Comparison of ENCODE assay signal across 17 cellular contexts in the genomic region with DNA sequence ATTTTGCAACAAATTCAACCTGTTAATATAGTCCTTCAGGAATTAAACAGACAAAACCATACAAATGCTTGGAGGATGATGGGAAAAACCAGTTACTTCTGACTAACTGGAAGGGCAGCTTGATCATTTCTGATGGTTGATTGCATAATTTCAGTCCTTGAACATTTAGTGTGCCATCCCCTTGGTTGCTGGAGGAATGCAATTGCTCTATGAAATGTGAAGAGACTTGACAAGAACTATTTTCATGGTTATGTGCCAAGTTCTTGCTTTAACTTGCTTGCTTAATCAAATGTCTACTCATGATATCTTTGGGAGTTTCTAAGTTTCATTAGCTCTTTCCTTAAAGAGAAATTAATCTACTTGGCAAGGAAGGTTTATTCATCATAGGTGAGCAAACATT. TPM values are rescaled to one million over a fixed set of nuclear protein-coding genes. Genes with fewer than 3 reads are reported as not detected.
DNase-seq lines count a peak whose midpoint lies in the region; ATAC-seq, FAIRE-seq and TF ChIP-seq lines count a peak whose summit lies in the region.
"Had no signal": no experiment of that assay in that cellular context is flagged by ENCODE, and none has a peak within 500 bp of the region (broad histone marks: within the 10 kb centered on the region; RNA-seq: fewer than 3 reads in every experiment).

No MANE protein-coding gene starts in this region.

- H3K27ac ChIP-seq in PC-3 (ENCODE audit: low read length) (no peak overlapping the region), epithelial cell of prostate (peak overlapping the region; percentile 77), kidney (ENCODE audit: low read depth in 2 of 2, low read length in 2 of 2) (no peak overlapping the region)
- H3K27ac ChIP-seq: C4-2B, colonic mucosa, tibial nerve had no signal

- H3K36me3 ChIP-seq in PC-3 (ENCODE audit: low read depth, low read length) (no peaks in the 10 kb centered on the region), kidney (ENCODE audit: control insufficient read depth in 1 of 2, insufficient read depth in 2 of 2, low read length in 2 of 2) (no peaks in the 10 kb centered on the region)
- H3K36me3 ChIP-seq: colonic mucosa, tibial nerve had no signal

- H4K20me1 ChIP-seq in PC-3 (ENCODE audit: low read length), result no peaks in the 10 kb centered on the region

- DNase-seq in AG10803 (ENCODE audit: low read depth) (peak; percentile 98), PC-3 (peak; percentile 58), epithelial cell of prostate (ENCODE audit: low read depth, low spot score) (peak; percentile 92), non-pigmented ciliary epithelial cell (ENCODE audit: low read depth) (peak; percentile 70), kidney (no peak), NCI-H1048 (lab: John Stamatoyannopoulos, UW) (no peak), NCI-H748 (lab: John Stamatoyannopoulos, UW; ENCODE audit: unreplicated experiment) (no peak)
- DNase-seq: activated B cell treated with CpG ODN at 0.5 μM for 24 hours; activated CD8-positive, alpha-beta memory T cell treated with anti-CD3 and anti-CD28 coated beads, Interleukin-2, amount 50 U/mL, for 4 hours; activated naive CD8-positive, alpha-beta T cell treated with anti-CD3 and anti-CD28 coated beads for 36 hours; colonic mucosa; posterior cingulate gyrus; stimulated activated CD4-positive, alpha-beta T cell treated with anti-CD3 and anti-CD28 coated beads, Interleukin-15, amount 100 ng/mL, for 24 hours had no signal

- ATAC-seq in PC-3 (no peak), GM21737 (IDR thresholded peaks at IDR 0.05; ENCODE audit: unreplicated experiment) (no peak)

- H2AFZ ChIP-seq in PC-3 (ENCODE audit: low read length), result no peak overlapping the region

- no peak overlapping the region for H3K9ac ChIP-seq in PC-3 (ENCODE audit: low read length)
- H3K9ac ChIP-seq in kidney (ENCODE audit: low read length in 2 of 2), result no peak overlapping the region

- POLR2A ChIA-PET in PC-3 (lab: Charles Lee; ENCODE audit: unreplicated experiment), result no interaction called here

- peaks cover 5% of the 10 kb centered on the region for H3F3A ChIP-seq in PC-3 (ENCODE audit: low read length, unreplicated experiment)

- FAIRE-seq in kidney (lab: Jason Lieb, UNC), result no peak
- FAIRE-seq: frontal cortex had no signal

- H3K79me2 ChIP-seq in PC-3 (ENCODE audit: low read length), result no peaks in the 10 kb centered on the region

- CTCF ChIA-PET in PC-3 (lab: Charles Lee), result no interaction called here

- H3K4me1 ChIP-seq in PC-3 (ENCODE audit: insufficient read depth, low read length) (peaks cover 32% of the 10 kb centered on the region), kidney (ENCODE audit: control insufficient read depth in 1 of 2, insufficient read depth in 1 of 2, low read depth in 1 of 2, low read length in 2 of 2) (no peaks in the 10 kb centered on the region)
- H3K4me1 ChIP-seq: colonic mucosa had no signal

- H3K27me3 ChIP-seq in PC-3 (ENCODE audit: low read length), result no peaks in the 10 kb centered on the region
- H3K27me3 ChIP-seq: colonic mucosa, tibial nerve had no signal

- H3K9me2 ChIP-seq in PC-3 (replicated peaks; ENCODE audit: low read length), result no peaks in the 10 kb centered on the region

- intact Hi-C loops in PC-3 (cut with micrococcal nuclease), result loop anchor here (10.0 kb wide), 1 partner anchor 445 kb away; no protein-coding TSS in a partner anchor
- intact Hi-C loops in kidney (cut with DNase I), result no loop called here

- no TSS peak for BruUV-seq in PC-3 (replicated peaks; lab: Mats Ljungman, UMichigan)

- H3K4me3 ChIP-seq in AG10803 (ENCODE audit: low read length) (no peak overlapping the region), PC-3 (ENCODE audit: low read length) (no peak overlapping the region), kidney (ENCODE audit: low read length in 2 of 2) (no peak overlapping the region)
- H3K4me3 ChIP-seq: colonic mucosa, tibial nerve had no signal

- H3K9me3 ChIP-seq in PC-3 (ENCODE audit: low read length) (no peaks in the 10 kb centered on the region), kidney (ENCODE audit: control insufficient read depth in 1 of 2, low read length in 2 of 2) (no peaks in the 10 kb centered on the region)
- H3K9me3 ChIP-seq: colonic mucosa, tibial nerve had no signal

- TF ChIP-seq CTCF in AG10803 (conservative IDR thresholded peaks at IDR 0.05; ENCODE audit: low read length), result no peak
- TF ChIP-seq CTCF in PC-3 (conservative IDR thresholded peaks at IDR 0.05; ENCODE audit: low read depth, low read length), result no peak
- TF ChIP-seq CTCF in kidney (IDR thresholded peaks at IDR 0.05; ENCODE audit: borderline replicate concordance, extremely low read depth, insufficient read depth), result no peak

- no peak overlapping the region for H3K4me2 ChIP-seq in PC-3 (ENCODE audit: low read length)

RNA-seq across cellular contexts. Expression of a gene that starts 45.2 kb away (rescaled TPM):
- total RNA-seq in PC-3 (2014; rRNA removed), result 11.6 and 13.1 TPM in 2 replicates
- 6.6 TPM for total RNA-seq in kidney
- polyA plus RNA-seq in kidney (ENCODE audit: insufficient read depth, low read depth, low replicate concordance), result 1.9 TPM

Comparison
In these comparisons a context has a peak if more than half of its experiments do, and no peak if none do; other contexts are left out.
1. DNase-seq: peak in AG10803 (single experiment), PC-3 (single experiment), epithelial cell of prostate (single experiment) and non-pigmented ciliary epithelial cell (single experiment); none in kidney (single experiment), NCI-H1048 (single experiment) and NCI-H748 (single experiment).